9 cellular contexts compared by ENCODE assay signal in genomic region chr3:101466465-101467309, GRCh38. TPM values are rescaled to one million over a fixed set of nuclear protein-coding genes. Genes with fewer than 3 reads are reported as not detected.
DNase-seq lines count a peak whose midpoint lies in the region; ATAC-seq and TF ChIP-seq lines count a peak whose summit lies in the region.
"Had no signal": no experiment of that assay in that cellular context is flagged by ENCODE, and none has a peak within 500 bp of the region (broad histone marks: within the 10 kb centered on the region; RNA-seq: fewer than 3 reads in every experiment).

No MANE protein-coding gene starts in this region.

- H3K4me3 Mint-ChIP-seq in GM23338 = peak overlapping the region; percentile 39; the same call in 1 of the 3 replicates
- no peak overlapping the region for H3K4me3 Mint-ChIP-seq in naive B cell

- H3K4me3 ChIP-seq in GM23338 = peak overlapping the region; percentile 46
- H3K4me3 ChIP-seq in ovary = no peak overlapping the region
- H3K4me3 ChIP-seq: psoas muscle had no signal

- peaks cover 13% of the 10 kb centered on the region; the same call in 2 of the 3 replicates for H3K9me3 Mint-ChIP-seq in GM23338
- peaks cover 0 to 7% (median 4%) of the 10 kb centered on the region in 7 donors for H3K9me3 Mint-ChIP-seq in naive B cell

- H3K4me2 ChIP-seq in GM23338 = peak overlapping the region; percentile 75

- no peaks in the 10 kb centered on the region; the same call in 1 of the 2 replicates for H3K79me2 ChIP-seq in GM23338 (replicated peaks; ENCODE audit: insufficient read depth)

- H3K36me3 Mint-ChIP-seq in GM23338 (ENCODE audit: low read depth) (peaks cover 2% of the 10 kb centered on the region; the same call in 2 of the 3 replicates), naive B cell (peaks cover 5 to 12% of the 10 kb centered on the region in 2 donors)

- H2AFZ ChIP-seq in GM23338 = peak overlapping the region; percentile 84

- H3K4me1 ChIP-seq in GM23338 (ENCODE audit: insufficient read depth) (peaks cover 3% of the 10 kb centered on the region; the same call in 1 of the 2 replicates), ovary (ENCODE audit: insufficient read depth) (no peaks in the 10 kb centered on the region)
- H3K4me1 ChIP-seq: psoas muscle had no signal

- intact Hi-C loops in ovary (cut with DNase I) = loop anchor here in 1 of 4 donors (10.0 kb wide), 1 partner anchor 398 kb away; no protein-coding TSS in a partner anchor

- H3K9me2 ChIP-seq in GM23338 (ENCODE audit: insufficient read depth) = no peaks in the 10 kb centered on the region

- ATAC-seq in GM23338 (peak; percentile 36; the same call in 1 of the 3 replicates), naive B cell (ENCODE audit: low read depth in 2 of 2) (no peak), HG02763 (IDR thresholded peaks at IDR 0.05; ENCODE audit: unreplicated experiment) (no peak)
- ATAC-seq: psoas muscle had no signal

- H3F3A ChIP-seq in GM23338 (replicated peaks; ENCODE audit: low read depth) = no peaks in the 10 kb centered on the region

- H3K27me3 Mint-ChIP-seq in GM23338 (ENCODE audit: insufficient read depth, low read depth, poor library complexity) (peaks cover 2% of the 10 kb centered on the region), naive B cell (no peaks in the 10 kb centered on the region)

- H3K27me3 ChIP-seq in GM23338 (ENCODE audit: insufficient read depth) (no peaks in the 10 kb centered on the region), ovary (no peaks in the 10 kb centered on the region)

- H3K9me3 ChIP-seq in ovary = no peaks in the 10 kb centered on the region
- H3K9me3 ChIP-seq: psoas muscle had no signal

- H4K20me1 ChIP-seq in GM23338 (replicated peaks; ENCODE audit: insufficient read depth) = no peaks in the 10 kb centered on the region

- TF ChIP-seq CTCF in GM23338 (conservative IDR thresholded peaks at IDR 0.05; ENCODE audit: low read depth in 2 of 2) (no peak), ovary (IDR thresholded peaks at IDR 0.05) (no peak)

- TF ChIP-seq POLR2A in ovary (IDR thresholded peaks at IDR 0.05) = no peak

- no peak for TF ChIP-seq EP300 in ovary (IDR thresholded peaks at IDR 0.05)

- peak; percentile 38 for DNase-seq in GM23338 (ENCODE audit: low spot score)
- DNase-seq in OCI-M1 (lab: John Stamatoyannopoulos, UW) = peak; percentile 64
- DNase-seq in dermis blood vessel endothelial cell = peak; percentile 4
- no peak for DNase-seq in naive B cell
- no peak for DNase-seq in NAMALWA (ENCODE audit: low spot score)
- no peak for DNase-seq in ovary
- no peak for DNase-seq in COLO829 (ENCODE audit: low spot score)
- DNase-seq: psoas muscle had no signal

- peaks cover 6% of the 10 kb centered on the region; the same call in 2 of the 3 replicates for H3K4me1 Mint-ChIP-seq in GM23338
- peaks cover 47 to 67% (median 50%) of the 10 kb centered on the region in 3 donors for H3K4me1 Mint-ChIP-seq in naive B cell

- H3K36me3 ChIP-seq in GM23338 (ENCODE audit: insufficient read depth) (0 out of 2 replicates have a peak, but pooled peaks cover 5% of the 10 kb centered on the region), ovary (no peaks in the 10 kb centered on the region)

- H3K27ac ChIP-seq in GM23338 (ENCODE audit: low read depth) (0 out of 2 replicates have a peak overlapping the region, but pooled peaks have one; percentile 45), ovary (no peak overlapping the region)
- H3K27ac ChIP-seq: psoas muscle had no signal

- 68 to 88% (median 77%) methylated on average over 17 of the region's 17 CpGs for WGBS in ovary, 3 donors

- H3K27ac Mint-ChIP-seq in GM23338 = peak overlapping the region; percentile 43; the same call in 1 of the 2 replicates
- peak overlapping the region in 4 of 6 donors; percentile 4 to 39 (median 30) for H3K27ac Mint-ChIP-seq in naive B cell

TF ChIP-seq in GM23338, 12 proteins besides CTCF, POLR2A, EP300 and RAD21 (continues in another document):
- no peak for TF ChIP-seq ZNF114 (CRISPR knock-in tag; IDR thresholded peaks at IDR 0.05)
- TF ChIP-seq REST (IDR thresholded peaks at IDR 0.05; ENCODE audit: unreplicated experiment) = no peak
- TF ChIP-seq CREB1 (CRISPR knock-in tag; IDR thresholded peaks at IDR 0.05; ENCODE audit: low read depth) = no peak
- TF ChIP-seq STAT1 (IDR thresholded peaks at IDR 0.05; ENCODE audit: unreplicated experiment) = no peak
- TF ChIP-seq EZH2phosphoT487 (IDR thresholded peaks at IDR 0.05; ENCODE audit: unreplicated experiment) = no peak
- TF ChIP-seq ZNF331 (CRISPR knock-in tag; IDR thresholded peaks at IDR 0.05; ENCODE audit: low read depth) = no peak
- TF ChIP-seq ETS1 (IDR thresholded peaks at IDR 0.05) = no peak
- TF ChIP-seq NANOG (IDR thresholded peaks at IDR 0.05; ENCODE audit: borderline replicate concordance) = no peak
- TF ChIP-seq POLR2AphosphoS5 (IDR thresholded peaks at IDR 0.05; ENCODE audit: low read depth) = no peak
- TF ChIP-seq EZH2 (IDR thresholded peaks at IDR 0.05; ENCODE audit: low read depth, unreplicated experiment) = no peak
- no peak for TF ChIP-seq JUNB (IDR thresholded peaks at IDR 0.05; ENCODE audit: unreplicated experiment)

RNA-seq across cellular contexts. Expression of gene SENP7, which starts 46.3 kb away (rescaled TPM):
- total RNA-seq in GM23338 (2014; rRNA removed; shearing (Covaris generic)) = 9.0 and 11.0 TPM in 2 replicates
- 4.5 and 5.0 TPM in 2 replicates for polyA plus RNA-seq in GM23338 (2016; fragmentation: Nextera tagmentation; extraction: Ambion mirVana)
- 19.9 and 26.0 TPM in 2 replicates for total RNA-seq in dermis blood vessel endothelial cell
- 10 to 100 TPM in 3 of 6 donors, 1 to 10 TPM in 3; 7.7 to 13.3 (median 10.9) TPM for polyA plus RNA-seq in naive B cell (ENCODE audit: low read depth in 6 of 6)
- 10 to 100 TPM; 24.7 to 33.4 (median 28.3) TPM for total RNA-seq in ovary
- 10 to 100 TPM; 16.9 to 25.9 TPM for polyA plus RNA-seq in ovary

Comparison
In these comparisons a context has a peak if more than half of its experiments do, and no peak if none do; other contexts are left out.
1. DNase-seq: peak in GM23338 (single experiment), OCI-M1 (single experiment) and dermis blood vessel endothelial cell (single experiment); none in naive B cell (single experiment), NAMALWA (single experiment), ovary (0 of 5) and COLO829 (single experiment).